Comparison of ENCODE assay signal across 20 cellular contexts in the genomic region with DNA sequence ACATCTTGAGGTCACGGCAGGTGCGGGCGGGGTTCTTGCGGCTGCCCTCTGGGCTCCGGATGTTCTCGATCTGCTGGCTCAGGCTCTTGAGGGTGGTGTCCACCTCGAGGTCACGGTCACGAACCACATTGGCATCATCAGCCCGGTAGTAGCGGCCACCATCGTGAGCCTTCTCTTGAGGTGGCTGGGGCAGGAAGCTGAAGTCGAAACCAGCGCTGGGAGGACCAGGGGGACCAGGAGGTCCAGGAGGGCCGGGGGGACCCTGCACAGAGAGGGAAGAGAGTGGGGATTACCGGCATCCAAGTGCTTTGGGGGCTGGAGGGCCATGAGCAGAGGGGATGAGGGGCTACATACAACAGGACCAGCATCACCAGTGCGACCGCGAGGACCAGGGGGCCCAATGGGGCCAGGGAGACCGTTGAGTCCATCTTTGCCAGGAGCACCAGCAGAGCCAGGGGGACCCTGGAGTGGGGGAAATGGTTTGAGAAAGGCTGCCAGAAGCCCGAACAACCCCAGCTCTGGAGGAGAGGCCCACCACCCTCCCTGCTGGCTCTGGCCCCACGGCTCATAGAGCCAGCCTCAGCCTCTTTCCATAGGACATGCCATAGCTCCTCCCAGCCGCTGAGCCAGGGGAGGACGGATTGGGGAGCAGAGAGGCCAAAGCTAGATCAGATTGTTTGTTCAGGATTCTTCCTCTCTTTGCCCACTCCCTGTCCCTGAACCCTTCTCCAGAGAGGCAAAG. TPM values are rescaled to one million over a fixed set of nuclear protein-coding genes. Genes with fewer than 3 reads are reported as not detected.
A peak's percentile ranks its signal among the peaks of the same experiment; 100 is the strongest.
DNase-seq lines count a peak whose midpoint lies in the region; FAIRE-seq and TF ChIP-seq lines count a peak whose summit lies in the region.
"Had no signal": no experiment of that assay in that cellular context is flagged by ENCODE, and none has a peak within 500 bp of the region (broad histone marks: within the 10 kb centered on the region; RNA-seq: fewer than 3 reads in every experiment).

No MANE protein-coding gene starts in this region.

- H3K9me3 ChIP-seq in breast epithelium (no peaks in the 10 kb centered on the region), mammary epithelial cell (replicated peaks; ENCODE audit: insufficient read depth, low read length) (no peaks in the 10 kb centered on the region), uterus (no peaks in the 10 kb centered on the region)

- dilution Hi-C loops in mammary epithelial cell (cut with HindIII; ENCODE audit: low sequenced_read_pairs): no loop called here

- TF ChIP-seq POLR2A in breast epithelium (IDR thresholded peaks at IDR 0.05) (no peak), uterus (IDR thresholded peaks at IDR 0.05) (no peak), GM12891 (IDR thresholded peaks at IDR 0.05; ENCODE audit: low read depth, low read length) (no peak)

- no peaks in the 10 kb centered on the region for H3K27me3 Mint-ChIP-seq in chondrocyte (ENCODE audit: low read depth)
- H3K27me3 Mint-ChIP-seq in activated CD4-positive, alpha-beta T cell treated with anti-CD3 and anti-CD28 coated beads, Interleukin-2, amount 10 ng/mL, durations not matched to agents 7 days and 5 days: peaks cover 2% of the 10 kb centered on the region
- H3K27me3 Mint-ChIP-seq: stimulated activated naive B cell treated with anti-CD40 and anti-IgM and Interleukin-4, amounts not matched to agents 10 μg/mL and 1 μg/mL and 100 μg/mL, for 72 hours had no signal

- FAIRE-seq in GM12891 (lab: Jason Lieb, UNC): no peak
- FAIRE-seq: frontal cortex, H54 had no signal

- 95% methylated on average over 15 of the region's 24 CpGs for WGBS in mammary epithelial cell (ENCODE audit: low coverage, missing lambda C conversion rate)

- intact Hi-C loops in breast epithelium (cut with DNase I; ENCODE audit: low total_unique reads) (no loop called here), mammary epithelial cell (cut with micrococcal nuclease) (no loop called here), uterus (cut with DNase I; ENCODE audit: low total_unique reads) (no loop called here)

- peak overlapping the region; percentile 99 for H3K27ac Mint-ChIP-seq in chondrocyte (ENCODE audit: unreplicated experiment)
- no peak overlapping the region for H3K27ac Mint-ChIP-seq in activated CD4-positive, alpha-beta T cell treated with anti-CD3 and anti-CD28 coated beads, Interleukin-2, amount 10 ng/mL, durations not matched to agents 7 days and 5 days
- H3K27ac Mint-ChIP-seq: activated naive CD4-positive, alpha-beta T cell treated with anti-CD3 and anti-CD28 coated beads for 36 hours; stimulated activated naive B cell treated with anti-CD40 and anti-IgM and Interleukin-4, amounts not matched to agents 10 μg/mL and 1 μg/mL and 100 μg/mL, for 72 hours; T-helper 2 cell treated with Interferon-gamma antibody and Interleukin-4, amounts not matched to agents 5 μg/mL and 100 μg/mL, for 36 hours had no signal

- POLR2A ChIA-PET in activated CD4-positive, alpha-beta T cell treated with anti-CD3 and anti-CD28 coated beads, Interleukin-2, amount 10 ng/mL, durations not matched to agents 7 days and 5 days (lab: Charles Lee): no interaction called here

- no peak overlapping the region for H3K9ac ChIP-seq in mammary epithelial cell (ENCODE audit: insufficient read depth, low read length)

- peaks cover 65% of the 10 kb centered on the region for H3K36me3 Mint-ChIP-seq in chondrocyte (ENCODE audit: low read depth)
- H3K36me3 Mint-ChIP-seq in activated CD4-positive, alpha-beta T cell treated with anti-CD3 and anti-CD28 coated beads, Interleukin-2, amount 10 ng/mL, durations not matched to agents 7 days and 5 days (ENCODE audit: low read depth): no peaks in the 10 kb centered on the region
- H3K36me3 Mint-ChIP-seq: stimulated activated naive B cell treated with anti-CD40 and anti-IgM and Interleukin-4, amounts not matched to agents 10 μg/mL and 1 μg/mL and 100 μg/mL, for 72 hours had no signal

- H3K79me2 ChIP-seq in mammary epithelial cell (ENCODE audit: insufficient read depth, low read length): no peaks in the 10 kb centered on the region

- H3K4me2 ChIP-seq in mammary epithelial cell (ENCODE audit: insufficient read depth, low read depth, low read length): no peak overlapping the region

- peak overlapping the region; percentile 55 for H3K4me3 Mint-ChIP-seq in chondrocyte (ENCODE audit: unreplicated experiment)
- no peak overlapping the region for H3K4me3 Mint-ChIP-seq in activated CD4-positive, alpha-beta T cell treated with anti-CD3 and anti-CD28 coated beads, Interleukin-2, amount 10 ng/mL, durations not matched to agents 7 days and 5 days
- H3K4me3 Mint-ChIP-seq: activated naive CD4-positive, alpha-beta T cell treated with anti-CD3 and anti-CD28 coated beads for 36 hours; stimulated activated naive B cell treated with anti-CD40 and anti-IgM and Interleukin-4, amounts not matched to agents 10 μg/mL and 1 μg/mL and 100 μg/mL, for 72 hours; T-helper 2 cell treated with Interferon-gamma antibody and Interleukin-4, amounts not matched to agents 5 μg/mL and 100 μg/mL, for 36 hours had no signal

- no peak overlapping the region for H2AFZ ChIP-seq in mammary epithelial cell (ENCODE audit: low read depth, low read length)

- H3K4me1 ChIP-seq in breast epithelium (no peaks in the 10 kb centered on the region), mammary epithelial cell (ENCODE audit: insufficient read depth, low read length) (peaks cover 2% of the 10 kb centered on the region), uterus (peaks cover 0 to 15% of the 10 kb centered on the region in 2 donors)

- no peaks in the 10 kb centered on the region for H3K27me3 ChIP-seq in breast epithelium
- H3K27me3 ChIP-seq in mammary epithelial cell (ENCODE audit: insufficient read depth, low read length): no peaks in the 10 kb centered on the region
- H3K27me3 ChIP-seq in uterus: no peaks in the 10 kb centered on the region
- H3K27me3 ChIP-seq: cardiac muscle cell had no signal

- in situ Hi-C loops in mammary epithelial cell (cut with MboI; ENCODE audit: low sequenced_read_pairs in 2 of 2): no loop called here

- no peak for TF ChIP-seq CTCF in breast epithelium (IDR thresholded peaks at IDR 0.05)
- no peak for TF ChIP-seq CTCF in mammary epithelial cell (conservative IDR thresholded peaks at IDR 0.05 in 1 of 2, IDR thresholded peaks at IDR 0.05 in 1 of 2; ENCODE audit: extremely low read depth in 1 of 2, insufficient read depth in 1 of 2, low read depth in 1 of 2, low read length in 2 of 2)
- peak; percentile 5 for TF ChIP-seq CTCF in chondrocyte (IDR thresholded peaks at IDR 0.05)
- no peak for TF ChIP-seq CTCF in uterus (IDR thresholded peaks at IDR 0.05)

- CTCF ChIA-PET in mammary epithelial cell (lab: Charles Lee; ENCODE audit: low non-redundant PET): no interaction called here
- CTCF ChIA-PET in activated CD4-positive, alpha-beta T cell treated with anti-CD3 and anti-CD28 coated beads, Interleukin-2, amount 10 ng/mL, durations not matched to agents 7 days and 5 days (lab: Charles Lee): interaction anchor here (0.8 to 2.0 kb wide), 4 partner anchors 10 to 17 kb away, joined by 3 to 7 read pairs (median 4); no protein-coding TSS in a partner anchor

- H3K4me3 ChIP-seq in breast epithelium: no peak overlapping the region
- H3K4me3 ChIP-seq in mammary epithelial cell (replicated peaks in 1 of 3; ENCODE audit: insufficient read depth in 1 of 3, low read depth in 2 of 3, low read length in 3 of 3): no peak overlapping the region
- H3K4me3 ChIP-seq in uterus: no peak overlapping the region
- H3K4me3 ChIP-seq: cardiac muscle cell had no signal

- H3K36me3 ChIP-seq in breast epithelium (no peaks in the 10 kb centered on the region), mammary epithelial cell (ENCODE audit: insufficient read depth, low read length) (no peaks in the 10 kb centered on the region), uterus (no peaks in the 10 kb centered on the region)

- H4K20me1 ChIP-seq in mammary epithelial cell (ENCODE audit: insufficient read depth, low read length): no peaks in the 10 kb centered on the region

- H3K9me3 Mint-ChIP-seq in chondrocyte (ENCODE audit: low read depth): no peaks in the 10 kb centered on the region
- H3K9me3 Mint-ChIP-seq in activated CD4-positive, alpha-beta T cell treated with anti-CD3 and anti-CD28 coated beads, Interleukin-2, amount 10 ng/mL, durations not matched to agents 7 days and 5 days: no peaks in the 10 kb centered on the region
- H3K9me3 Mint-ChIP-seq: activated naive CD4-positive, alpha-beta T cell treated with anti-CD3 and anti-CD28 coated beads for 36 hours; stimulated activated naive B cell treated with anti-CD40 and anti-IgM and Interleukin-4, amounts not matched to agents 10 μg/mL and 1 μg/mL and 100 μg/mL, for 72 hours; T-helper 2 cell treated with Interferon-gamma antibody and Interleukin-4, amounts not matched to agents 5 μg/mL and 100 μg/mL, for 36 hours had no signal

- no TSS peak for BruUV-seq in mammary epithelial cell (replicated peaks; lab: Mats Ljungman, UMichigan)

- H3K4me1 Mint-ChIP-seq in chondrocyte (ENCODE audit: low read depth): peaks cover 98% of the 10 kb centered on the region
- H3K4me1 Mint-ChIP-seq in activated CD4-positive, alpha-beta T cell treated with anti-CD3 and anti-CD28 coated beads, Interleukin-2, amount 10 ng/mL, durations not matched to agents 7 days and 5 days: peaks cover 21% of the 10 kb centered on the region

- peak overlapping the region; percentile 40 to 72 for H3K27ac ChIP-seq in breast epithelium
- H3K27ac ChIP-seq in mammary epithelial cell (ENCODE audit: insufficient read depth, low read depth, low read length): no peak overlapping the region
- H3K27ac ChIP-seq in uterus: peak overlapping the region; percentile 82 to 96
- H3K27ac ChIP-seq: cardiac muscle cell had no signal

- DNase-seq in breast epithelium (ENCODE audit: low spot score in 2 of 2) (no peak), mammary epithelial cell (no peak), chondrocyte (ENCODE audit: low spot score) (no peak), myocyte (ENCODE audit: low read depth) (peak; percentile 56), uterus (no peak), GM12891 (ENCODE audit: insufficient read length, low spot score) (no peak), NCI-H446 (lab: John Stamatoyannopoulos, UW) (no peak)
- no peak for DNase-seq in activated CD4-positive, alpha-beta T cell treated with anti-CD3 and anti-CD28 coated beads, Interleukin-2, amount 10 ng/mL, durations not matched to agents 7 days and 5 days
- DNase-seq: activated CD4-positive, alpha-beta T cell treated with anti-CD3 and anti-CD28 coated beads for 1 hour; activated naive CD4-positive, alpha-beta T cell treated with anti-CD3 and anti-CD28 coated beads for 36 hours; effector memory CD4-positive, alpha-beta T cell; NCI-H510A; stimulated activated CD4-positive, alpha-beta T cell treated with anti-CD3 and anti-CD28 coated beads, Interleukin-12 subunit alpha, Interleukin-12 subunit beta, amount 100 ng/mL, for 4 hours; stimulated activated naive B cell treated with anti-CD40 and anti-IgM and Interleukin-4, amounts not matched to agents 10 μg/mL and 1 μg/mL and 100 μg/mL, for 72 hours had no signal

RNA-seq across cellular contexts. Expression of a gene that starts 14.6 kb away (rescaled TPM):
- 10 to 100 TPM; 23.4 to 67.2 (median 44.5) TPM for total RNA-seq in breast epithelium
- total RNA-seq in mammary epithelial cell: 10 to 100 TPM in 1 of 2 donors, 1 to 10 TPM in 1; 9.2 to 14.2 TPM
- polyA plus RNA-seq in mammary epithelial cell: 1.8 TPM
- 11.4 TPM for polyA minus RNA-seq in mammary epithelial cell
- total RNA-seq in chondrocyte: 34,852 to 36,120 TPM (median 35,333 TPM) in 3 replicates
- 604 and 719 TPM in 2 replicates for total RNA-seq in myocyte
- polyA plus RNA-seq in myocyte (2012): 15,153 TPM
- 1,000 to 10,000 TPM in 1 of 4 donors, 100 to 1,000 TPM in 2, 10 to 100 TPM in 1; 59.4 to 4,880 (median 491) TPM for total RNA-seq in uterus
- total RNA-seq in activated CD4-positive, alpha-beta T cell treated with anti-CD3 and anti-CD28 coated beads, Interleukin-2, amount 10 ng/mL, durations not matched to agents 7 days and 5 days: under 1 TPM; 0.31 to 0.55 TPM
- polyA plus RNA-seq in GM12891 (2012; ENCODE audit: low read depth, missing spikeins): 6.1 TPM

RNA-seq across cellular contexts. Expression of a gene that starts 21.0 kb away (rescaled TPM):
- total RNA-seq in breast epithelium (1 to 10 TPM in 1 of 3 donors, under 1 TPM in 2; 0.33 to 2.6 (median 0.73) TPM), mammary epithelial cell (not detected), chondrocyte (0.85 to 5.5 TPM (median 1.3 TPM) in 3 replicates), myocyte (428 and 447 TPM in 2 replicates), uterus (100 to 1,000 TPM in 1 of 4 donors, 10 to 100 TPM in 1, under 1 TPM in 1, not detected in 1; 0.90 to 119 (median 19.6) TPM)
- polyA plus RNA-seq in mammary epithelial cell: not detected
- polyA minus RNA-seq in mammary epithelial cell: not detected
- 303 TPM for polyA plus RNA-seq in myocyte (2012)
- total RNA-seq in activated CD4-positive, alpha-beta T cell treated with anti-CD3 and anti-CD28 coated beads, Interleukin-2, amount 10 ng/mL, durations not matched to agents 7 days and 5 days: not detected
- 1.3 TPM for polyA plus RNA-seq in GM12891 (2012; ENCODE audit: low read depth, missing spikeins)
- total RNA-seq: frontal cortex, HT1080, MCF 10A had no signal

RNA-seq across cellular contexts. Expression of a gene that starts 36.4 kb away (rescaled TPM):
- total RNA-seq in breast epithelium: 10 to 100 TPM; 21.8 to 24.9 (median 22.7) TPM
- total RNA-seq in mammary epithelial cell: 10 to 100 TPM; 19.5 to 46.7 TPM
- polyA plus RNA-seq in mammary epithelial cell: 13.7 TPM
- 19.9 TPM for polyA minus RNA-seq in mammary epithelial cell
- total RNA-seq in chondrocyte: 75.4 to 84.2 TPM (median 79.3 TPM) in 3 replicates
- 40.5 and 44.2 TPM in 2 replicates for total RNA-seq in myocyte
- polyA plus RNA-seq in myocyte (2012): 43.6 TPM
- total RNA-seq in uterus: 10 to 100 TPM in 3 of 4 donors, 1 to 10 TPM in 1; 9.2 to 65.3 (median 20.6) TPM
- total RNA-seq in activated CD4-positive, alpha-beta T cell treated with anti-CD3 and anti-CD28 coated beads, Interleukin-2, amount 10 ng/mL, durations not matched to agents 7 days and 5 days: 100 to 1,000 TPM; 110 to 117 TPM
- 52.5 TPM for polyA plus RNA-seq in GM12891 (2012; ENCODE audit: low read depth, missing spikeins)

RNA-seq across cellular contexts. Expression of a gene that starts 56.9 kb away (rescaled TPM):
- total RNA-seq in breast epithelium: under 1 TPM in 2 of 3 donors, not detected in 1; 0.16 to 0.98 TPM
- total RNA-seq in mammary epithelial cell: under 1 TPM; 0.12 to 0.33 TPM
- 0.05 TPM for polyA plus RNA-seq in mammary epithelial cell
- polyA minus RNA-seq in mammary epithelial cell: 0.98 TPM
- total RNA-seq in chondrocyte: 26.0 to 29.4 TPM (median 27.6 TPM) in 3 replicates
- total RNA-seq in myocyte: 0.24 and 0.47 TPM in 2 replicates
- polyA plus RNA-seq in myocyte (2012): 3.6 TPM
- total RNA-seq in uterus: 10 to 100 TPM in 1 of 4 donors, 1 to 10 TPM in 2, not detected in 1; 2.3 to 11.3 (median 6.2) TPM
- total RNA-seq in activated CD4-positive, alpha-beta T cell treated with anti-CD3 and anti-CD28 coated beads, Interleukin-2, amount 10 ng/mL, durations not matched to agents 7 days and 5 days: under 1 TPM; 0.07 to 0.23 TPM
- polyA plus RNA-seq in GM12891 (2012; ENCODE audit: low read depth, missing spikeins): 0.72 TPM
- total RNA-seq: HT1080 had no signal
